Comparison of ENCODE assay signal across 13 cellular contexts in genomic region chr4:661856-662761, GRCh38. TPM values are rescaled to one million over a fixed set of nuclear protein-coding genes. Genes with fewer than 3 reads are reported as not detected.
DNase-seq lines count a peak whose midpoint lies in the region; ATAC-seq and TF ChIP-seq lines count a peak whose summit lies in the region.
"Had no signal": no experiment of that assay in that cellular context is flagged by ENCODE, and none has a peak within 500 bp of the region (broad histone marks: within the 10 kb centered on the region; RNA-seq: fewer than 3 reads in every experiment).

No MANE protein-coding gene starts in this region.

- H3K27ac ChIP-seq in RWPE2 (ENCODE audit: poor library complexity, severe bottlenecking) (no peak overlapping the region), ovary (no peak overlapping the region)
- H3K27ac ChIP-seq: tibial nerve had no signal

- DNase-seq in activated T-cell treated with anti-CD3 and anti-CD28 coated beads, Interleukin-2, amount 50 U/mL, for 24 hours = no peak
- DNase-seq in activated T-cell treated with anti-CD3 and anti-CD28 coated beads, Interleukin-2, amount 50 U/mL, for 48 hours = no peak
- peak; percentile 63 for DNase-seq in RWPE2 (ENCODE audit: low spot score)
- peak in 3 of 5 donors; percentile 17 to 26 (median 17) for DNase-seq in ovary
- DNase-seq in osteocyte (ENCODE audit: extremely low spot score, unreplicated experiment) = no peak
- DNase-seq in NCI-H2029 treated with DMSO at 0.1 percent for 48 hours (lab: John Stamatoyannopoulos, UW) = no peak
- DNase-seq: HFFc6, NCI-H1694 treated with DMSO at 0.1 percent for 48 hours, SHP77 treated with DMSO at 0.1 percent for 48 hours had no signal

- TF ChIP-seq CTCF in RWPE2 (IDR thresholded peaks at IDR 0.05; ENCODE audit: poor library complexity, severe bottlenecking) = no peak
- no peak for TF ChIP-seq CTCF in ovary (IDR thresholded peaks at IDR 0.05)
- TF ChIP-seq CTCF in osteocyte (IDR thresholded peaks at IDR 0.05) = no peak

- TF ChIP-seq POLR2A in ovary (IDR thresholded peaks at IDR 0.05) = no peak

- WGBS in ovary, 3 donors = 95 to 96% (median 96%) methylated on average over 44 of the region's 44 CpGs

- H3K27me3 ChIP-seq in RWPE2 (ENCODE audit: insufficient read depth, poor library complexity, severe bottlenecking) (no peaks in the 10 kb centered on the region), ovary (no peaks in the 10 kb centered on the region)

- H3K36me3 Mint-ChIP-seq in activated T-cell treated with anti-CD3 and anti-CD28 coated beads, Interleukin-2, amount 50 U/mL, for 24 hours (ENCODE audit: low read depth) = peaks cover 18% of the 10 kb centered on the region
- no peaks in the 10 kb centered on the region for H3K36me3 Mint-ChIP-seq in dendritic cell treated with granulocyte-macrophage colony-stimulating factor and Interleukin-4, amounts not matched to agents 40 ng/mL and 50 ng/mL, for 4 days (ENCODE audit: low read depth)
- H3K36me3 Mint-ChIP-seq in osteocyte (ENCODE audit: unreplicated experiment) = no peaks in the 10 kb centered on the region

- H3K4me3 ChIP-seq in RWPE2 (ENCODE audit: severe bottlenecking) = no peak overlapping the region
- no peak overlapping the region for H3K4me3 ChIP-seq in ovary

- TF ChIP-seq EP300 in ovary (IDR thresholded peaks at IDR 0.05) = no peak

- H3K27ac Mint-ChIP-seq in activated T-cell treated with anti-CD3 and anti-CD28 coated beads, Interleukin-2, amount 50 U/mL, for 24 hours = no peak overlapping the region
- no peak overlapping the region for H3K27ac Mint-ChIP-seq in dendritic cell treated with granulocyte-macrophage colony-stimulating factor and Interleukin-4, amounts not matched to agents 40 ng/mL and 50 ng/mL, for 4 days
- H3K27ac Mint-ChIP-seq in osteocyte (ENCODE audit: unreplicated experiment) = no peak overlapping the region
- H3K27ac Mint-ChIP-seq: HFFc6 had no signal

- H3K27me3 Mint-ChIP-seq in activated T-cell treated with anti-CD3 and anti-CD28 coated beads, Interleukin-2, amount 50 U/mL, for 24 hours = no peaks in the 10 kb centered on the region
- peaks cover 3% of the 10 kb centered on the region for H3K27me3 Mint-ChIP-seq in dendritic cell treated with granulocyte-macrophage colony-stimulating factor and Interleukin-4, amounts not matched to agents 40 ng/mL and 50 ng/mL, for 4 days
- no peaks in the 10 kb centered on the region for H3K27me3 Mint-ChIP-seq in osteocyte (ENCODE audit: unreplicated experiment)

- ATAC-seq in RWPE2 (ENCODE audit: low read depth) (no peak), HG03571 (IDR thresholded peaks at IDR 0.05; ENCODE audit: unreplicated experiment) (no peak)

- H3K9me3 ChIP-seq in RWPE2 (ENCODE audit: severe bottlenecking) (no peaks in the 10 kb centered on the region), ovary (no peaks in the 10 kb centered on the region)
- H3K9me3 ChIP-seq: tibial nerve had no signal

- H3K36me3 ChIP-seq in RWPE2 (ENCODE audit: low read depth) (no peaks in the 10 kb centered on the region), ovary (no peaks in the 10 kb centered on the region)
- H3K36me3 ChIP-seq: tibial nerve had no signal

- no peaks in the 10 kb centered on the region for H3K4me1 ChIP-seq in RWPE2 (ENCODE audit: insufficient read depth, poor library complexity, severe bottlenecking)
- peaks cover 7% of the 10 kb centered on the region for H3K4me1 ChIP-seq in ovary (ENCODE audit: insufficient read depth)

- intact Hi-C loops in dendritic cell treated with granulocyte-macrophage colony-stimulating factor and Interleukin-4, amounts not matched to agents 40 ng/mL and 50 ng/mL, for 4 days (cut with micrococcal nuclease) = no loop called here
- intact Hi-C loops in ovary (cut with DNase I) = no loop called here

- H3K9me3 Mint-ChIP-seq in activated T-cell treated with anti-CD3 and anti-CD28 coated beads, Interleukin-2, amount 50 U/mL, for 24 hours = no peaks in the 10 kb centered on the region
- no peaks in the 10 kb centered on the region for H3K9me3 Mint-ChIP-seq in dendritic cell treated with granulocyte-macrophage colony-stimulating factor and Interleukin-4, amounts not matched to agents 40 ng/mL and 50 ng/mL, for 4 days
- no peaks in the 10 kb centered on the region for H3K9me3 Mint-ChIP-seq in osteocyte (ENCODE audit: unreplicated experiment)

- H3K4me1 Mint-ChIP-seq in activated T-cell treated with anti-CD3 and anti-CD28 coated beads, Interleukin-2, amount 50 U/mL, for 24 hours (ENCODE audit: low read depth) = peaks cover 22% of the 10 kb centered on the region
- H3K4me1 Mint-ChIP-seq in dendritic cell treated with granulocyte-macrophage colony-stimulating factor and Interleukin-4, amounts not matched to agents 40 ng/mL and 50 ng/mL, for 4 days (ENCODE audit: low read depth) = peaks cover 12% of the 10 kb centered on the region
- peaks cover 1% of the 10 kb centered on the region for H3K4me1 Mint-ChIP-seq in osteocyte (ENCODE audit: unreplicated experiment)

- H3K4me3 Mint-ChIP-seq in activated T-cell treated with anti-CD3 and anti-CD28 coated beads, Interleukin-2, amount 50 U/mL, for 24 hours = peak overlapping the region; percentile 80
- peak overlapping the region; percentile 82 for H3K4me3 Mint-ChIP-seq in dendritic cell treated with granulocyte-macrophage colony-stimulating factor and Interleukin-4, amounts not matched to agents 40 ng/mL and 50 ng/mL, for 4 days
- no peak overlapping the region for H3K4me3 Mint-ChIP-seq in osteocyte (ENCODE audit: unreplicated experiment)
- H3K4me3 Mint-ChIP-seq: HFFc6 had no signal

RNA-seq across cellular contexts. Expression of gene ATP5ME, which starts 12.0 kb away (rescaled TPM):
- total RNA-seq in ovary = 100 to 1,000 TPM; 180 to 267 (median 189) TPM
- polyA plus RNA-seq in ovary = 100 to 1,000 TPM; 207 to 359 TPM
- 261 and 271 TPM in 2 replicates for total RNA-seq in osteocyte

RNA-seq across cellular contexts. Expression of gene MYL5, which starts 12.2 kb away (rescaled TPM):
- 10 to 100 TPM in 4 of 7 donors, 1 to 10 TPM in 3; 4.0 to 18.3 (median 10.0) TPM for total RNA-seq in ovary
- 1 to 10 TPM; 6.4 to 6.5 TPM for polyA plus RNA-seq in ovary
- total RNA-seq in osteocyte = 32.2 and 32.3 TPM in 2 replicates

RNA-seq across cellular contexts. Expression of gene SLC49A3, which starts 26.8 kb away (rescaled TPM):
- total RNA-seq in ovary (1 to 10 TPM; 1.1 to 5.2 (median 2.5) TPM), osteocyte (0.31 and 0.67 TPM in 2 replicates)
- 1 to 10 TPM in 1 of 2 donors, under 1 TPM in 1; 0.43 to 1.8 TPM for polyA plus RNA-seq in ovary
- polyA plus RNA-seq: AG04450 had no signal

RNA-seq across cellular contexts. Expression of gene PDE6B, which starts 36.7 kb away (rescaled TPM):
- total RNA-seq in ovary (1 to 10 TPM; 1.4 to 7.5 (median 5.3) TPM), osteocyte (1.6 TPM in 2 replicates)
- polyA plus RNA-seq in ovary = 1 to 10 TPM; 2.2 to 2.3 TPM
- total RNA-seq: HFFc6 had no signal

RNA-seq across cellular contexts. Expression of gene PCGF3, which starts 43.5 kb away (rescaled TPM):
- total RNA-seq in ovary (10 to 100 TPM; 33.2 to 51.2 (median 45.3) TPM), osteocyte (69.8 and 70.0 TPM in 2 replicates)
- polyA plus RNA-seq in ovary = 10 to 100 TPM; 21.7 to 45.4 TPM

Comparison
In these comparisons a context has a peak if more than half of its experiments do, and no peak if none do; other contexts are left out.
1. DNase-seq: peak in RWPE2 (single experiment) and ovary (3 of 5); none in activated T-cell treated with anti-CD3 and anti-CD28 coated beads, Interleukin-2, amount 50 U/mL, for 24 hours (single experiment), activated T-cell treated with anti-CD3 and anti-CD28 coated beads, Interleukin-2, amount 50 U/mL, for 48 hours (0 of 2), osteocyte (single experiment) and NCI-H2029 treated with DMSO at 0.1 percent for 48 hours (single experiment).